27 cellular contexts compared by ENCODE assay signal in the genomic region with DNA sequence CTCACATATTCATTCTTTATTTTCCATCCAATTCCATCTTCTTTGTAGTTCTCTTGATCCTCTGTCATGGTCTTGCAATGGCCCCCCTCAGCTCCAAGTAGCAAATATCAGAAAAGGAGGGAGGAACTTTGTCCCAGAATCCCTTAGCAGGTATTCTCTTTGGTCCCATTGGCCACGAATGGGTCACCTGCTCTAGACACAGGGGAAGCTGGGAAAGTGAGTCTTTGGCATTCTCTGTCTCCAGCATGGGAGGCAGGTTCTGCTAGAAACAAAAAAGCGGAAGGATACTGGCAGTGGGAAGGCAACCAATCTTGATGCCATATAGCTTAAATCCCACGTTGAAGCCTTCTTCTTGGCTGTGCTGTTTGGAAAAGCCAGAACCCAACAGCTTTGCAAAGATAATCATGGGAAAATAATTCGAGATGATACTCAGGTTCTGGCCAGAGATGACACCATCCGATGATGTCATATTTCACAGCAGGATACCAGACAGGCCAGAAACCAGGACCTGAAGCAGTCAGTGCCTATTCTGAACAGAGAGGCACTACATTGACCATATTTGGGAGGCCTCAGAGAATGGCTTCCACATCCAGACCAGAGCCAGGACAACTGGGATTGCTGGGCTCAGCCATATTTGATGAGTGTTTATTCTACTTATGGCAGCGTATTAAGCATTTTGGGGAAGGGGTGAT.
A peak's percentile ranks its signal among the peaks of the same experiment; 100 is the strongest.
DNase-seq lines count a peak whose midpoint lies in the region; ATAC-seq, FAIRE-seq and TF ChIP-seq lines count a peak whose summit lies in the region.
"Had no signal": no experiment of that assay in that cellular context is flagged by ENCODE, and none has a peak within 500 bp of the region (broad histone marks: within the 10 kb centered on the region; RNA-seq: fewer than 3 reads in every experiment).

No MANE protein-coding gene starts in this region.

- H3K9me3 ChIP-seq in A549 (peaks cover 3% of the 10 kb centered on the region; the same call in 2 of the 3 replicates), GM23248 (ENCODE audit: low read depth) (no peaks in the 10 kb centered on the region), upper lobe of right lung (no peaks in the 10 kb centered on the region)

- H3K36me3 Mint-ChIP-seq in GM23338 (ENCODE audit: low read depth): no peaks in the 10 kb centered on the region
- H3K36me3 Mint-ChIP-seq: naive thymus-derived CD4-positive, alpha-beta T cell had no signal

- H2AFZ ChIP-seq in GM23248: no peak overlapping the region
- H2AFZ ChIP-seq in GM23338: no peak overlapping the region
- H2AFZ ChIP-seq: parathyroid adenoma had no signal

- H3K4me3 Mint-ChIP-seq in GM23338: no peak overlapping the region
- H3K4me3 Mint-ChIP-seq: activated CD4-positive, alpha-beta memory T cell treated with anti-CD3 and anti-CD28 coated beads, Interleukin-2, amount 10 ng/mL, durations not matched to agents 7 days and 5 days; activated naive CD8-positive, alpha-beta T cell treated with anti-CD3 and anti-CD28 coated beads, Interleukin-2, amount 50 U/mL, for 24 hours; naive thymus-derived CD4-positive, alpha-beta T cell had no signal

- no peaks in the 10 kb centered on the region for H3K9me3 Mint-ChIP-seq in GM23338
- H3K9me3 Mint-ChIP-seq: activated CD4-positive, alpha-beta memory T cell treated with anti-CD3 and anti-CD28 coated beads, Interleukin-2, amount 10 ng/mL, durations not matched to agents 7 days and 5 days; activated naive CD8-positive, alpha-beta T cell treated with anti-CD3 and anti-CD28 coated beads, Interleukin-2, amount 50 U/mL, for 24 hours had no signal

- no peak overlapping the region for H3K4me2 ChIP-seq in A549
- no peak overlapping the region for H3K4me2 ChIP-seq in GM23248 (ENCODE audit: unreplicated experiment)
- no peak overlapping the region for H3K4me2 ChIP-seq in GM23338

- ATAC-seq in A549: no peak
- ATAC-seq in GM23338: no peak
- ATAC-seq in upper lobe of right lung: no peak
- ATAC-seq: activated naive CD8-positive, alpha-beta T cell treated with anti-CD3 and anti-CD28 coated beads, Interleukin-2, amount 50 U/mL, for 24 hours; left cardiac atrium; naive thymus-derived CD4-positive, alpha-beta T cell; right cardiac atrium had no signal

- no peak overlapping the region for H3K9ac ChIP-seq in GM23248
- H3K9ac ChIP-seq: parathyroid adenoma had no signal

- TF ChIP-seq CTCF in A549 (IDR thresholded peaks at IDR 0.05) (no peak), foreskin fibroblast (IDR thresholded peaks at IDR 0.05; ENCODE audit: low read depth, low read length) (no peak), GM23338 (conservative IDR thresholded peaks at IDR 0.05; ENCODE audit: low read depth in 2 of 2) (no peak), upper lobe of right lung (IDR thresholded peaks at IDR 0.05) (no peak)

- H3K27ac Mint-ChIP-seq in GM23338: no peak overlapping the region
- H3K27ac Mint-ChIP-seq: activated CD4-positive, alpha-beta memory T cell treated with anti-CD3 and anti-CD28 coated beads, Interleukin-2, amount 10 ng/mL, durations not matched to agents 7 days and 5 days; activated naive CD8-positive, alpha-beta T cell treated with anti-CD3 and anti-CD28 coated beads, Interleukin-2, amount 50 U/mL, for 24 hours; naive thymus-derived CD4-positive, alpha-beta T cell had no signal

- FAIRE-seq in A549 (lab: Jason Lieb, UNC): peak; percentile 76
- FAIRE-seq: bronchial epithelial cell, D721Med, endometrium had no signal

- no peaks in the 10 kb centered on the region for H3K9me2 ChIP-seq in GM23248 (ENCODE audit: insufficient read depth)
- H3K9me2 ChIP-seq in GM23338 (ENCODE audit: insufficient read depth): no peaks in the 10 kb centered on the region

- CTCF ChIA-PET in A549 (lab: Yijun Ruan, JAX): interaction anchor here (1.0 kb wide), 1 partner anchor 41 kb away, joined by 4 read pairs; no protein-coding TSS in a partner anchor

- H3K27me3 Mint-ChIP-seq in GM23338 (ENCODE audit: insufficient read depth, low read depth, poor library complexity): peaks cover 1% of the 10 kb centered on the region
- H3K27me3 Mint-ChIP-seq: activated CD4-positive, alpha-beta memory T cell treated with anti-CD3 and anti-CD28 coated beads, Interleukin-2, amount 10 ng/mL, durations not matched to agents 7 days and 5 days; activated naive CD8-positive, alpha-beta T cell treated with anti-CD3 and anti-CD28 coated beads, Interleukin-2, amount 50 U/mL, for 24 hours; naive thymus-derived CD4-positive, alpha-beta T cell had no signal

- no peak for TF ChIP-seq RAD21 in A549 (conservative IDR thresholded peaks at IDR 0.05 in 1 of 2, IDR thresholded peaks at IDR 0.05 in 1 of 2)

- H3K27me3 ChIP-seq in GM23248 (replicated peaks; ENCODE audit: insufficient read depth): no peaks in the 10 kb centered on the region
- no peaks in the 10 kb centered on the region for H3K27me3 ChIP-seq in GM23338 (ENCODE audit: insufficient read depth)
- no peaks in the 10 kb centered on the region for H3K27me3 ChIP-seq in upper lobe of right lung

- intact Hi-C loops in upper lobe of right lung (cut with DNase I): no loop called here

- 85% methylated on average over 6 of the region's 6 CpGs for WGBS in A549 (ENCODE audit: missing lambda C conversion rate)
- whole genome bisulfite sequencing in GM23248 (ENCODE audit: low coverage in 1 of 2, low lambda C conversion rate in 2 of 2, missing lambda C conversion rate in 2 of 2), 2 experiments: 63 to 71% methylated on average over 6 of the region's 6 CpGs

- DNase-seq in A549 (ENCODE audit: low read depth in 1 of 2, low spot score in 1 of 2) (peak in 1 of 2 experiments; percentile 37), GM23248 (peak; percentile 58), RKO (ENCODE audit: low spot score) (peak; percentile 16), foreskin fibroblast (peak; percentile 7 to 25), GM23338 (ENCODE audit: low spot score) (no peak), OCI-M2 (lab: John Stamatoyannopoulos, UW; ENCODE audit: unreplicated experiment) (no peak), upper lobe of right lung (no peak), NK-92 (lab: John Stamatoyannopoulos, UW; ENCODE audit: unreplicated experiment) (no peak)
- DNase-seq: activated CD4-positive, alpha-beta memory T cell treated with anti-CD3 and anti-CD28 coated beads, Interleukin-2, amount 10 ng/mL, durations not matched to agents 7 days and 5 days; activated gamma-delta T cell; activated naive CD8-positive, alpha-beta T cell treated with anti-CD3 and anti-CD28 coated beads, Interleukin-2, amount 50 U/mL, for 24 hours; activated T-cell treated with anti-CD3 and anti-CD28 coated beads for 4 hours; cortex of kidney; GF-D8; glutamatergic neuron; left cardiac atrium; naive thymus-derived CD4-positive, alpha-beta T cell; NCI-H1436; NCI-H510A treated with DMSO at 0.1 percent for 48 hours; right cardiac atrium; T-helper 9 cell had no signal

- TF ChIP-seq POLR2A in A549 (IDR thresholded peaks at IDR 0.05; ENCODE audit: low read length): no peak

- in situ Hi-C loops in GM23248 (cut with MboI): no loop called here

- H3K36me3 ChIP-seq in GM23248 (ENCODE audit: low read depth) (no peaks in the 10 kb centered on the region), GM23338 (ENCODE audit: insufficient read depth) (no peaks in the 10 kb centered on the region), upper lobe of right lung (no peaks in the 10 kb centered on the region)

- H3K4me1 ChIP-seq in A549 (peaks cover 48% of the 10 kb centered on the region), GM23248 (ENCODE audit: insufficient read depth) (peaks cover 47% of the 10 kb centered on the region), GM23338 (ENCODE audit: insufficient read depth) (no peaks in the 10 kb centered on the region; the same call in 1 of the 2 replicates), upper lobe of right lung (peaks cover 10% of the 10 kb centered on the region)
- H3K4me1 ChIP-seq: parathyroid adenoma had no signal

- H3K27ac ChIP-seq in A549 (peak overlapping the region; percentile 76 to 93), GM23248 (no peak overlapping the region), GM23338 (ENCODE audit: low read depth) (no peak overlapping the region), upper lobe of right lung (no peak overlapping the region)
- H3K27ac ChIP-seq: C4-2B, parathyroid adenoma, RWPE1 had no signal

- peaks cover 17% of the 10 kb centered on the region for H3K4me1 Mint-ChIP-seq in GM23338

- no peak overlapping the region for H3K4me3 ChIP-seq in A549
- H3K4me3 ChIP-seq in GM23248: no peak overlapping the region
- H3K4me3 ChIP-seq in foreskin fibroblast (ENCODE audit: low read depth in 1 of 2, low read length in 2 of 2): no peak overlapping the region
- no peak overlapping the region for H3K4me3 ChIP-seq in GM23338
- no peak overlapping the region for H3K4me3 ChIP-seq in upper lobe of right lung

- no peak for TF ChIP-seq EP300 in A549 (IDR thresholded peaks at IDR 0.05)

- POLR2A ChIA-PET in A549 (lab: Yijun Ruan, JAX): interaction anchor here (0.6 kb wide), 1 partner anchor 491 kb away, joined by 5 read pairs; no protein-coding TSS in a partner anchor

- no peaks in the 10 kb centered on the region for H4K20me1 ChIP-seq in GM23248 (ENCODE audit: insufficient read depth)
- H4K20me1 ChIP-seq in GM23338 (replicated peaks; ENCODE audit: insufficient read depth): no peaks in the 10 kb centered on the region

- H3F3A ChIP-seq in GM23248 (ENCODE audit: insufficient read depth) (peaks cover 44% of the 10 kb centered on the region), GM23338 (replicated peaks; ENCODE audit: low read depth) (no peaks in the 10 kb centered on the region)

- no peaks in the 10 kb centered on the region for H3K79me2 ChIP-seq in GM23248 (ENCODE audit: insufficient read depth)
- H3K79me2 ChIP-seq in GM23338 (replicated peaks; ENCODE audit: insufficient read depth): no peaks in the 10 kb centered on the region
- H3K79me2 ChIP-seq: parathyroid adenoma had no signal

TF ChIP-seq in A549, 52 proteins besides CTCF, POLR2A, EP300 and RAD21 (continues in another document):
- TF ChIP-seq NPAS2 (CRISPR knock-in tag; IDR thresholded peaks at IDR 0.05; ENCODE audit: borderline replicate concordance) (no peak), HEYL (CRISPR knock-in tag; IDR thresholded peaks at IDR 0.05) (no peak)
- TF ChIP-seq, protein P1, sequence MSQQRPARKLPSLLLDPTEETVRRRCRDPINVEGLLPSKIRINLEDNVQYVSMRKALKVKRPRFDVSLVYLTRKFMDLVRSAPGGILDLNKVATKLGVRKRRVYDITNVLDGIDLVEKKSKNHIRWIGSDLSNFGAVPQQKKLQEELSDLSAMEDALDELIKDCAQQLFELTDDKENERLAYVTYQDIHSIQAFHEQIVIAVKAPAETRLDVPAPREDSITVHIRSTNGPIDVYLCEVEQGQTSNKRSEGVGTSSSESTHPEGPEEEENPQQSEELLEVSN (IDR thresholded peaks at IDR 0.05; ENCODE audit: borderline replicate concordance, low read depth): no peak

Comparison
In these comparisons a context has a peak if more than half of its experiments do, and no peak if none do; other contexts are left out.
1. DNase-seq: peak in GM23248 (single experiment), RKO (single experiment) and foreskin fibroblast (2 of 2); none in GM23338 (single experiment), OCI-M2 (single experiment), upper lobe of right lung (single experiment) and NK-92 (single experiment).
2. H3K27ac ChIP-seq: peak in A549 (2 of 2); none in GM23248 (single experiment), GM23338 (single experiment) and upper lobe of right lung (single experiment).